Comparison of ENCODE assay signal across 1 cellular context in the genomic region with DNA sequence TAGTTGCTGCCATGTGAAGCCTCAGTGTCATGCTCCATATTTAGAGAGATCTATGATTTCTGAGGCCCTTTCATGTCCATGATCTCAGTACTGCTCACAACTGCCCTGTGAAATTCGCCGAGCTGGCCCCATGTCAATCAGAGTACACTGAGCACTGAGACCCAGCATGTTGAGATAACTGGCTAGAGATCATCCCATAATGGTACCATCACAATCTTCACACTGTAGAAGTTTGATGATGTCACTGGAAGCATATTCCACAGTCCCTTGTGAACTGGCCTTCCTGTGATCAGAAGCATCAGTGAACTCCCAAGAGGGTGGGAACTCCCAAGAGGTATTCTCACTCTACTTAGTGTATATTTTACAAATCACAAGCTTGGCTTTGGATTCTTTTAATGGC.
TF ChIP-seq lines count a peak whose summit lies in the region.

No MANE protein-coding gene starts in this region.

TF ChIP-seq in GM12878, 131 proteins besides CTCF, POLR2A, EP300 and RAD21 (continued from another document):
- no peak for TF ChIP-seq SMARCA5 (IDR thresholded peaks at IDR 0.05)
